8 cellular contexts compared by ENCODE assay signal in the genomic region with DNA sequence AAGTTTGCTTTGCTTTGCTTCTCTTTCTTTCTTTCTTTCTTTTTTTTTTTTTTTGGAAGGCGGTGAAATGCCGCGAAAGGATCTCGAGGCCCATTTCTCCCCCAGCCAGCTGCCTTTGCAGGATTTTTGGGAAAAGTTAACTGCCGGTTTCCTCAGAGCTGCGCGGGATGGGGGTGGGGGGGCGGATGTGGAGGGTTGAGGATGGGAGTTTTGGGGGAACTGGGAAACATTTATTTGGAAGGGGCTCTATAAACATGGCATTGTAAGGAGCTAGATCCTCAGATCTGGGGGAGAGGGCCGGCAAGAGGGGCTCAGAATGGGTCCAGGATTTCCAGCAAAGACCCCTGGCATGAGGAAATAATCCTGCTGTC. TPM values are rescaled to one million over a fixed set of nuclear protein-coding genes. Genes with fewer than 3 reads are reported as not detected.
DNase-seq lines count a peak whose midpoint lies in the region; TF ChIP-seq lines count a peak whose summit lies in the region.

No MANE protein-coding gene starts in this region.

- CTCF ChIA-PET in A673 (lab: Charles Lee): interaction anchor here (0.6 kb wide), 1 partner anchor 24 kb away, joined by 4 read pairs; no protein-coding TSS in a partner anchor

- no TSS peak for BruUV-seq in A673 (replicated peaks; lab: Mats Ljungman, UMichigan)

- intact Hi-C loops in A673 (cut with micrococcal nuclease; ENCODE audit: unreplicated experiment): no loop called here

- H3K27ac ChIP-seq in A673 (ENCODE audit: low read depth, low read length, poor library complexity, severe bottlenecking): peak overlapping the region; percentile 94
- peak overlapping the region; percentile 85; the same call in 1 of the 2 replicates for H3K27ac ChIP-seq in HUES6 (ENCODE audit: low read depth, low read length)
- H3K27ac ChIP-seq in mucosa of rectum (ENCODE audit: low read depth in 2 of 2, low read length in 2 of 2): peak overlapping the region; percentile 59 to 78

- peak overlapping the region; percentile 85 for H3K9ac ChIP-seq in HUES6 (ENCODE audit: low read length)
- H3K9ac ChIP-seq in mucosa of rectum (ENCODE audit: low read depth in 1 of 2, low read length in 2 of 2): peak overlapping the region; percentile 58 to 67

- DNase-seq in A673 (ENCODE audit: low spot score): no peak
- DNase-seq in cardiac fibroblast (ENCODE audit: low read depth in 2 of 2): no peak
- DNase-seq in middle frontal gyrus (ENCODE audit: extremely low spot score, low spot score): no peak
- no peak for DNase-seq in NCI-H1436 (lab: John Stamatoyannopoulos, UW)
- DNase-seq in DMS153 (lab: John Stamatoyannopoulos, UW): no peak
- no peak for DNase-seq in cerebellar cortex (ENCODE audit: low spot score)

- POLR2A ChIA-PET in A673 (lab: Charles Lee; ENCODE audit: low non-redundant PET): interaction anchor here (0.6 kb wide), 1 partner anchor 40 kb away, joined by 4 read pairs; no protein-coding TSS in a partner anchor

- H3K27me3 ChIP-seq in A673 (replicated peaks; ENCODE audit: insufficient read depth, low read depth, low read length, poor library complexity) (no peaks in the 10 kb centered on the region), HUES6 (ENCODE audit: control insufficient read depth, insufficient read depth, low read length) (no peaks in the 10 kb centered on the region), mucosa of rectum (ENCODE audit: control insufficient read depth in 2 of 2, insufficient read depth in 2 of 2, low read length in 2 of 2) (no peaks in the 10 kb centered on the region)

- peak overlapping the region; percentile 86 for H3K4me3 ChIP-seq in A673 (ENCODE audit: low read depth, low read length, poor library complexity, severe bottlenecking)
- H3K4me3 ChIP-seq in HUES6 (ENCODE audit: low read depth, low read length): peak overlapping the region; percentile 89
- peak overlapping the region; percentile 55 to 67 for H3K4me3 ChIP-seq in cardiac fibroblast (replicated peaks in 1 of 2; ENCODE audit: low read depth in 2 of 2, low read length in 2 of 2)
- H3K4me3 ChIP-seq in mucosa of rectum (ENCODE audit: low read length in 2 of 2): peak overlapping the region; percentile 78 to 81

- peaks cover 15% of the 10 kb centered on the region for H3K4me1 ChIP-seq in A673 (ENCODE audit: insufficient read depth, low read length, poor library complexity, severe bottlenecking)
- H3K4me1 ChIP-seq in HUES6 (ENCODE audit: control insufficient read depth, insufficient read depth, low read length): peaks cover 28% of the 10 kb centered on the region
- H3K4me1 ChIP-seq in mucosa of rectum (ENCODE audit: control insufficient read depth in 2 of 2, insufficient read depth in 2 of 2, low read length in 2 of 2): peaks cover 12 to 14% of the 10 kb centered on the region in 2 donors

- H3K36me3 ChIP-seq in A673 (ENCODE audit: insufficient read depth, low read length, poor library complexity, severe bottlenecking) (no peaks in the 10 kb centered on the region), HUES6 (ENCODE audit: control insufficient read depth, insufficient read depth, low read length) (no peaks in the 10 kb centered on the region), mucosa of rectum (ENCODE audit: control insufficient read depth in 2 of 2, insufficient read depth in 2 of 2, low read length in 2 of 2) (no peaks in the 10 kb centered on the region)

- H3K9me3 ChIP-seq in A673 (ENCODE audit: low read depth, low read length, poor library complexity, severe bottlenecking) (no peaks in the 10 kb centered on the region), HUES6 (ENCODE audit: control insufficient read depth, insufficient read depth, low read depth, low read length) (no peaks in the 10 kb centered on the region), mucosa of rectum (ENCODE audit: control insufficient read depth in 2 of 2, low read length in 2 of 2) (no peaks in the 10 kb centered on the region)

- TF ChIP-seq CTCF in A673 (conservative IDR thresholded peaks at IDR 0.05; ENCODE audit: low read depth, low read length) (no peak), cardiac fibroblast (IDR thresholded peaks at IDR 0.05; ENCODE audit: low read depth, low read length) (no peak)

RNA-seq across cellular contexts. Expression of gene ZNF362, which starts 1.1 kb away (rescaled TPM):
- 40.1 and 55.7 TPM in 2 replicates for total RNA-seq in A673 (2021)
